3 cellular contexts compared by ENCODE assay signal in the genomic region with DNA sequence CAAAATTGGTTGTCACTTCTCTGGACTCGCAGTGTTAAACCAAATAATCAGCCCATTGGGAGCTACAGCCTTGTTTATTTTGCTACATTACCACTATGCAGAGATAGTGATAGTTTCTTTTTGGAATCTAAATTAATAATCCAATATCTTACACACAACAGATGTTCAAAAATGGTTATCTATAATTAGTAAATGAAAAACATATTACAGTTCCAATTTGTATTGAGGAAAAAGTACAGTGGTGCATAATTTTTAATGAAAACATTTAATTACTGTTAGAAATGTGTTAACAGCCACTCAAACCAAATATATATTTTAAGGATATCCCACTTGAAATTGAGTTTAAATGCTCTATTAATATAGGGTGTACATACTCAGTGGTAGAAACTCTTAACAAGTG.
"Had no signal": no experiment of that assay in that cellular context is flagged by ENCODE, and none has a peak within 500 bp of the region (broad histone marks: within the 10 kb centered on the region; RNA-seq: fewer than 3 reads in every experiment).

No MANE protein-coding gene starts in this region.

- ATAC-seq: GM12878 had no signal

- H3K4me3 ChIP-seq: GM12878 had no signal

- DNase-seq: GDM1, GF-D8 had no signal
